In the genomic region with DNA sequence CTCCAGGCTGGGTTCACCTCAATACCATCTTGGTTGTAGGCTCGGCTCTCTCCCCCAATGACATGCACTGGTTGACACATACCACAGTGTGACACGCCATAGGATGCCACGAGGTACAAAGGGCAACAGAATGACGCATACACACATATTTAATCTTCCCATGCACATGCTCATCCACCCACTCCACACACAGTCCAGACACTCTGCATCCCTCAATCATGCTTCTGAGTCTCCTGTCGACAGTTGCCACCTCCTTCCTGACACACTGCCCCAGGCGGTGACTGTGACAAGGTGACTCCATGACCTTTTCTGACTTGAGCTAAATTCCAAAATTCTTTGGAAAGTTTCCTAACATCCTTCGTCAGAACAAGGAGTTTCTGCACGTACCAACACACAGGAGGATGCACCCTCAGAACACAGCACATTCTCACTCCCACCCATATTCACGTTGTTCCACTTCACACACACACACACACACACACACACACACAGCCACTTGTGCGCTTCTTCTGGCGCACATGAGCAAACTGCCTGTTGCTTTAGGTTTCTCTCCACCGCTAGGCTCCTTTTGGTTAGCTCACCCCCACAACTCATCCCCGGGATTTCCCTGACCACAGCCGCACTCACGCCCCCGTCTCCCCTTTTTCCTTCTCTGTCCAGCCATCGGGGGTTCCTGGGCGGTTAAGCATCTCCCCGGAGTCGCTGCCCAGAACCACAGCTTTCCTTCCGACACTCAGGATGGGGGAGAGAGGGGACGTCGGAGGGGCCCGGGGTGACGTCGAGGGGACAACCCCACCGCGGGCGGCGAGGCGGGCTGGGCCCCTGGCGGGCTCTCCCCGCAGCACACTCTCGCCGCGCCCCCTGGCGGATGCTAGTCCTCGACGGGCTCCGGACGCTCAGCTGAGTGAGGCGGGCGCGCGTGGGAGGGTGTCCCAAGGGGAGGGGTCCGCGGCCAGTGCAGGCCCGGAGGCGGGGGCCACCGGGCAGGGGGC, we compare ENCODE assay signal across 1 cellular context.
TF ChIP-seq lines count a peak whose summit lies in the region.

No MANE protein-coding gene starts in this region.

TF ChIP-seq in HepG2, 621 proteins besides CTCF, POLR2A, EP300 and RAD21 (continues in another document):
- peak; percentile 70 for TF ChIP-seq CREB1 (IDR thresholded peaks at IDR 0.05)
- no peak for TF ChIP-seq CREB1 (CRISPR knock-in tag; IDR thresholded peaks at IDR 0.05)
- TF ChIP-seq ZBTB21 (CRISPR knock-in tag; IDR thresholded peaks at IDR 0.05): peak; percentile 39; the same call in 1 of the 2 replicates
- no peak for TF ChIP-seq ZNF235 (CRISPR knock-in tag; IDR thresholded peaks at IDR 0.05; ENCODE audit: borderline replicate concordance)
- no peak for TF ChIP-seq ETV6 (CRISPR knock-in tag; conservative IDR thresholded peaks at IDR 0.05)
- no peak for TF ChIP-seq ZBTB49 (CRISPR knock-in tag; IDR thresholded peaks at IDR 0.05; ENCODE audit: borderline replicate concordance)
- TF ChIP-seq, protein P1, sequence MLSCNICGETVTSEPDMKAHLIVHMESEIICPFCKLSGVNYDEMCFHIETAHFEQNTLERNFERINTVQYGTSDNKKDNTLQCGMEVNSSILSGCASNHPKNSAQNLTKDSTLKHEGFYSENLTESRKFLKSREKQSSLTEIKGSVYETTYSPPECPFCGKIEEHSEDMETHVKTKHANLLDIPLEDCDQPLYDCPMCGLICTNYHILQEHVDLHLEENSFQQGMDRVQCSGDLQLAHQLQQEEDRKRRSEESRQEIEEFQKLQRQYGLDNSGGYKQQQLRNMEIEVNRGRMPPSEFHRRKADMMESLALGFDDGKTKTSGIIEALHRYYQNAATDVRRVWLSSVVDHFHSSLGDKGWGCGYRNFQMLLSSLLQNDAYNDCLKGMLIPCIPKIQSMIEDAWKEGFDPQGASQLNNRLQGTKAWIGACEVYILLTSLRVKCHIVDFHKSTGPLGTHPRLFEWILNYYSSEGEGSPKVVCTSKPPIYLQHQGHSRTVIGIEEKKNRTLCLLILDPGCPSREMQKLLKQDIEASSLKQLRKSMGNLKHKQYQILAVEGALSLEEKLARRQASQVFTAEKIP (CRISPR knock-in tag; IDR thresholded peaks at IDR 0.05; ENCODE audit: borderline replicate concordance): no peak
- no peak for TF ChIP-seq ZNF570 (CRISPR knock-in tag; IDR thresholded peaks at IDR 0.05; ENCODE audit: borderline replicate concordance)
- 0 out of 2 replicates have a peak, but pooled peaks have one; percentile 37 for TF ChIP-seq ZNF512 (CRISPR knock-in tag; IDR thresholded peaks at IDR 0.05)
- TF ChIP-seq, protein P2, sequence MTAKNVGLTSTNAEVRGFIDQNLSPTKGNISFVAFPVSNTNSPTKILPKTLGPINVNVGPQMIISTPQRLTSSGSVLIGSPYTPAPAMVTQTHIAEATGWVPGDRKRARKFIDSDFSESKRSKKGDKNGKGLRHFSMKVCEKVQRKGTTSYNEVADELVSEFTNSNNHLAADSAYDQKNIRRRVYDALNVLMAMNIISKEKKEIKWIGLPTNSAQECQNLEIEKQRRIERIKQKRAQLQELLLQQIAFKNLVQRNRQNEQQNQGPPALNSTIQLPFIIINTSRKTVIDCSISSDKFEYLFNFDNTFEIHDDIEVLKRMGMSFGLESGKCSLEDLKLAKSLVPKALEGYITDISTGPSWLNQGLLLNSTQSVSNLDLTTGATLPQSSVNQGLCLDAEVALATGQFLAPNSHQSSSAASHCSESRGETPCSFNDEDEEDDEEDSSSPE (CRISPR knock-in tag; IDR thresholded peaks at IDR 0.05): 0 out of 2 replicates have a peak, but pooled peaks have one; percentile 24
- TF ChIP-seq SKI (IDR thresholded peaks at IDR 0.05; ENCODE audit: partially characterized antibody): no peak
- TF ChIP-seq HES4 (CRISPR knock-in tag; IDR thresholded peaks at IDR 0.05; ENCODE audit: borderline replicate concordance): no peak
- TF ChIP-seq REXO4 (CRISPR knock-in tag; IDR thresholded peaks at IDR 0.05; ENCODE audit: borderline replicate concordance): no peak
- TF ChIP-seq ZBTB7B (CRISPR knock-in tag; IDR thresholded peaks at IDR 0.05): 0 out of 2 replicates have a peak, but pooled peaks have one; percentile 20
- TF ChIP-seq MXI1 (IDR thresholded peaks at IDR 0.05; ENCODE audit: borderline replicate concordance, low read depth, low read length): peak; percentile 18; the same call in 1 of the 3 replicates
- no peak for TF ChIP-seq MZF1 (CRISPR knock-in tag; IDR thresholded peaks at IDR 0.05; ENCODE audit: borderline replicate concordance)
- TF ChIP-seq AGO2 (optimal IDR thresholded peaks at IDR 0.05; ENCODE audit: low read depth, low read length): no peak
- no peak for TF ChIP-seq MYNN (CRISPR knock-in tag; IDR thresholded peaks at IDR 0.05; ENCODE audit: low read depth)
- no peak for TF ChIP-seq ZBTB3 (CRISPR knock-in tag; IDR thresholded peaks at IDR 0.05; ENCODE audit: borderline replicate concordance, low read depth)
- TF ChIP-seq HNRNPL (IDR thresholded peaks at IDR 0.05; ENCODE audit: low read depth, low read length): 0 out of 2 replicates have a peak, but pooled peaks have one; percentile 22
- TF ChIP-seq ZNF180 (CRISPR knock-in tag; IDR thresholded peaks at IDR 0.05; ENCODE audit: borderline replicate concordance, low read depth): no peak
- TF ChIP-seq PLSCR1 (CRISPR knock-in tag; IDR thresholded peaks at IDR 0.05; ENCODE audit: borderline replicate concordance): no peak
- no peak for TF ChIP-seq RBFOX2 (IDR thresholded peaks at IDR 0.05; ENCODE audit: low read depth, low read length)
- TF ChIP-seq, protein P3, sequence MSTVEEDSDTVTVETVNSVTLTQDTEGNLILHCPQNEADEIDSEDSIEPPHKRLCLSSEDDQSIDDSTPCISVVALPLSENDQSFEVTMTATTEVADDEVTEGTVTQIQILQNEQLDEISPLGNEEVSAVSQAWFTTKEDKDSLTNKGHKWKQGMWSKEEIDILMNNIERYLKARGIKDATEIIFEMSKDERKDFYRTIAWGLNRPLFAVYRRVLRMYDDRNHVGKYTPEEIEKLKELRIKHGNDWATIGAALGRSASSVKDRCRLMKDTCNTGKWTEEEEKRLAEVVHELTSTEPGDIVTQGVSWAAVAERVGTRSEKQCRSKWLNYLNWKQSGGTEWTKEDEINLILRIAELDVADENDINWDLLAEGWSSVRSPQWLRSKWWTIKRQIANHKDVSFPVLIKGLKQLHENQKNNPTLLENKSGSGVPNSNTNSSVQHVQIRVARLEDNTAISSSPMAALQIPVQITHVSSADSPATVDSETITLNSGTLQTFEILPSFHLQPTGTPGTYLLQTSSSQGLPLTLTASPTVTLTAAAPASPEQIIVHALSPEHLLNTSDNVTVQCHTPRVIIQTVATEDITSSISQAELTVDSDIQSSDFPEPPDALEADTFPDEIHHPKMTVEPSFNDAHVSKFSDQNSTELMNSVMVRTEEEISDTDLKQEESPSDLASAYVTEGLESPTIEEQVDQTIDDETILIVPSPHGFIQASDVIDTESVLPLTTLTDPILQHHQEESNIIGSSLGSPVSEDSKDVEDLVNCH (CRISPR knock-in tag; IDR thresholded peaks at IDR 0.05): no peak
- TF ChIP-seq CEBPB (IDR thresholded peaks at IDR 0.05; ENCODE audit: borderline replicate concordance, low read depth, low read length): no peak
- peak; percentile 98 for TF ChIP-seq ZNF777 (CRISPR knock-in tag; IDR thresholded peaks at IDR 0.05)
- TF ChIP-seq ZNF275 (CRISPR knock-in tag; IDR thresholded peaks at IDR 0.05; ENCODE audit: borderline replicate concordance): no peak
- peak; percentile 48; the same call in 1 of the 2 replicates for TF ChIP-seq MNT (IDR thresholded peaks at IDR 0.05)
- TF ChIP-seq ZSCAN22 (CRISPR knock-in tag; IDR thresholded peaks at IDR 0.05): no peak
- TF ChIP-seq ZKSCAN8 (CRISPR knock-in tag; IDR thresholded peaks at IDR 0.05; ENCODE audit: borderline replicate concordance): no peak
- TF ChIP-seq XRCC5 (optimal IDR thresholded peaks at IDR 0.05; ENCODE audit: low read length): peak; percentile 21
- no peak for TF ChIP-seq FOXC1 (CRISPR knock-in tag; IDR thresholded peaks at IDR 0.05; ENCODE audit: borderline replicate concordance)
- TF ChIP-seq HNRNPLL (IDR thresholded peaks at IDR 0.05; ENCODE audit: low read depth, low read length, poor library complexity, severe bottlenecking): no peak
- no peak for TF ChIP-seq NBN (conservative IDR thresholded peaks at IDR 0.05)
- TF ChIP-seq ZNF263 (CRISPR knock-in tag; IDR thresholded peaks at IDR 0.05): no peak
- peak; percentile 42; the same call in 1 of the 2 replicates for TF ChIP-seq ZNF687 (CRISPR knock-in tag; IDR thresholded peaks at IDR 0.05)
- no peak for TF ChIP-seq RCOR2 (CRISPR knock-in tag; IDR thresholded peaks at IDR 0.05)
- TF ChIP-seq ZNF17 (CRISPR knock-in tag; IDR thresholded peaks at IDR 0.05): no peak
- TF ChIP-seq NFE2 (CRISPR knock-in tag; IDR thresholded peaks at IDR 0.05): no peak
- 0 out of 2 replicates have a peak, but pooled peaks have one; percentile 27 for TF ChIP-seq KMT2A (CRISPR knock-in tag; IDR thresholded peaks at IDR 0.05)
